17 cellular contexts compared by ENCODE assay signal in genomic region chr1:61518670-61519400, GRCh38.
A peak's percentile ranks its signal among the peaks of the same experiment; 100 is the strongest.
DNase-seq lines count a peak whose midpoint lies in the region; ATAC-seq and TF ChIP-seq lines count a peak whose summit lies in the region.
"Had no signal": no experiment of that assay in that cellular context is flagged by ENCODE, and none has a peak within 500 bp of the region (broad histone marks: within the 10 kb centered on the region; RNA-seq: fewer than 3 reads in every experiment).

No MANE protein-coding gene starts in this region.

- H3K27me3 ChIP-seq in breast epithelium (no peaks in the 10 kb centered on the region), RWPE2 (ENCODE audit: insufficient read depth, poor library complexity, severe bottlenecking) (no peaks in the 10 kb centered on the region)
- H3K27me3 ChIP-seq: colonic mucosa, tibial nerve had no signal

- peak; percentile 26 for TF ChIP-seq CTCF in MCF 10A (IDR thresholded peaks at IDR 0.05; ENCODE audit: unreplicated experiment)
- TF ChIP-seq CTCF in breast epithelium (IDR thresholded peaks at IDR 0.05), result no peak
- TF ChIP-seq CTCF in RWPE2 (IDR thresholded peaks at IDR 0.05; ENCODE audit: poor library complexity, severe bottlenecking), result peak; percentile 47
- TF ChIP-seq CTCF in progenitor cell of endocrine pancreas (IDR thresholded peaks at IDR 0.05; ENCODE audit: unreplicated experiment), result no peak

- no TSS peak for BruUV-seq in MCF 10A (replicated peaks; lab: Mats Ljungman, UMichigan)

- H3K36me3 Mint-ChIP-seq in MCF 10A (ENCODE audit: insufficient read depth, unreplicated experiment), result no peaks in the 10 kb centered on the region
- no peaks in the 10 kb centered on the region for H3K36me3 Mint-ChIP-seq in progenitor cell of endocrine pancreas (ENCODE audit: insufficient read depth)
- H3K36me3 Mint-ChIP-seq: activated naive CD8-positive, alpha-beta T cell; IgD-negative memory B cell; mesothelial cell of epicardium had no signal

- H3K9me3 ChIP-seq in breast epithelium (no peaks in the 10 kb centered on the region), RWPE2 (ENCODE audit: severe bottlenecking) (peaks cover 2% of the 10 kb centered on the region)
- H3K9me3 ChIP-seq: Caco-2, colonic mucosa, tibial nerve had no signal

- H3K4me1 Mint-ChIP-seq in MCF 10A (ENCODE audit: insufficient read depth, unreplicated experiment) (peaks cover 21% of the 10 kb centered on the region), progenitor cell of endocrine pancreas (ENCODE audit: low read depth) (peaks cover 4% of the 10 kb centered on the region)
- H3K4me1 Mint-ChIP-seq: IgD-negative memory B cell had no signal

- H3K9me3 Mint-ChIP-seq in MCF 10A (ENCODE audit: unreplicated experiment), result no peaks in the 10 kb centered on the region
- no peaks in the 10 kb centered on the region for H3K9me3 Mint-ChIP-seq in progenitor cell of endocrine pancreas (ENCODE audit: low read depth)

- H3K27ac Mint-ChIP-seq in MCF 10A (ENCODE audit: low read depth, unreplicated experiment), result peak overlapping the region; percentile 69
- no peak overlapping the region for H3K27ac Mint-ChIP-seq in progenitor cell of endocrine pancreas
- H3K27ac Mint-ChIP-seq: activated naive CD8-positive, alpha-beta T cell; IgD-negative memory B cell; mesothelial cell of epicardium had no signal

- H3K27ac ChIP-seq in breast epithelium (no peak overlapping the region), RWPE2 (ENCODE audit: poor library complexity, severe bottlenecking) (peak overlapping the region; percentile 67)
- H3K27ac ChIP-seq: colonic mucosa, parathyroid adenoma, tibial nerve had no signal

- no peak overlapping the region for H3K4me3 Mint-ChIP-seq in MCF 10A (ENCODE audit: unreplicated experiment)
- H3K4me3 Mint-ChIP-seq in progenitor cell of endocrine pancreas (ENCODE audit: low read depth), result no peak overlapping the region
- H3K4me3 Mint-ChIP-seq: activated naive CD8-positive, alpha-beta T cell; IgD-negative memory B cell; mesothelial cell of epicardium had no signal

- H3K36me3 ChIP-seq in breast epithelium (no peaks in the 10 kb centered on the region), RWPE2 (ENCODE audit: low read depth) (no peaks in the 10 kb centered on the region)
- H3K36me3 ChIP-seq: colonic mucosa, tibial nerve had no signal

- ATAC-seq in HG02973 (IDR thresholded peaks at IDR 0.05; ENCODE audit: unreplicated experiment) (peak; percentile 88), RWPE2 (ENCODE audit: low read depth) (peak; percentile 96), HG03342 (IDR thresholded peaks at IDR 0.05; ENCODE audit: unreplicated experiment) (no peak)

- H3K4me1 ChIP-seq in breast epithelium (no peaks in the 10 kb centered on the region), RWPE2 (ENCODE audit: insufficient read depth, poor library complexity, severe bottlenecking) (peaks cover 26% of the 10 kb centered on the region)
- H3K4me1 ChIP-seq: colonic mucosa, parathyroid adenoma, tibial nerve had no signal

- intact Hi-C loops in MCF 10A (cut with micrococcal nuclease) (no loop called here), breast epithelium (cut with DNase I; ENCODE audit: low total_unique reads) (loop anchor here (1.0 kb wide), 1 partner anchor 10 kb away; no protein-coding TSS in a partner anchor)

- H3K27me3 Mint-ChIP-seq in MCF 10A (ENCODE audit: insufficient read depth, unreplicated experiment), result no peaks in the 10 kb centered on the region
- H3K27me3 Mint-ChIP-seq in progenitor cell of endocrine pancreas, result no peaks in the 10 kb centered on the region

- no peak for TF ChIP-seq POLR2A in breast epithelium (IDR thresholded peaks at IDR 0.05)

- CTCF ChIA-PET in MCF 10A (lab: Yijun Ruan, JAX), result no interaction called here

- H3K4me3 ChIP-seq in breast epithelium (no peak overlapping the region), RWPE2 (ENCODE audit: severe bottlenecking) (no peak overlapping the region)
- H3K4me3 ChIP-seq: colonic mucosa, tibial nerve had no signal

- DNase-seq in MCF 10A (ENCODE audit: unreplicated experiment) (peak; percentile 53), breast epithelium (ENCODE audit: low spot score in 2 of 2) (no peak), RWPE2 (ENCODE audit: low spot score) (no peak), anterior cingulate cortex (lab: John Stamatoyannopoulos, UW) (no peak), progenitor cell of endocrine pancreas (ENCODE audit: low spot score, unreplicated experiment) (no peak), GM19238 (ENCODE audit: insufficient read length, low spot score) (no peak)
- DNase-seq: activated CD8-positive, alpha-beta memory T cell treated with anti-CD3 and anti-CD28 coated beads, Interleukin-2, amount 50 U/mL, for 4 hours; Caco-2; colonic mucosa; NCI-H187 had no signal

- POLR2A ChIA-PET in MCF 10A (lab: Yijun Ruan, JAX), result interaction anchor here (0.7 to 1.2 kb wide), 4 partner anchors 12 to 67 kb away, joined by 3 to 7 read pairs (median 4); no protein-coding TSS in a partner anchor

Comparison
In these comparisons a context has a peak if more than half of its experiments do, and no peak if none do; other contexts are left out.
1. CTCF ChIP-seq: peak in MCF 10A (single experiment) and RWPE2 (single experiment); none in breast epithelium (0 of 3) and progenitor cell of endocrine pancreas (single experiment).